ENCODE assay signal across 9 cellular contexts in genomic region chr1:85465791-85466134, GRCh38. TPM values are rescaled to one million over a fixed set of nuclear protein-coding genes. Genes with fewer than 3 reads are reported as not detected.
DNase-seq lines count a peak whose midpoint lies in the region; FAIRE-seq lines count a peak whose summit lies in the region.
"Had no signal": no experiment of that assay in that cellular context is flagged by ENCODE, and none has a peak within 500 bp of the region (broad histone marks: within the 10 kb centered on the region; RNA-seq: fewer than 3 reads in every experiment).

No MANE protein-coding gene starts in this region.

- no peaks in the 10 kb centered on the region for H3K36me3 ChIP-seq in CD4-positive, alpha-beta memory T cell (ENCODE audit: insufficient read depth, low read length)
- H3K36me3 ChIP-seq in NT2/D1 (ENCODE audit: insufficient read depth, insufficient read length, low read length) (no peaks in the 10 kb centered on the region), neuron (ENCODE audit: insufficient read depth, low read length) (no peaks in the 10 kb centered on the region)
- H3K36me3 ChIP-seq: heart right ventricle had no signal

- no peak overlapping the region for H3K4me3 ChIP-seq in CD4-positive, alpha-beta memory T cell (ENCODE audit: low read length in 2 of 2)
- H3K4me3 ChIP-seq in NT2/D1 (ENCODE audit: insufficient read length, low read depth) = peak overlapping the region; percentile 80
- peak overlapping the region; percentile 87 for H3K4me3 ChIP-seq in neuron (ENCODE audit: low read length)

- H3K9me3 Mint-ChIP-seq in CD4-positive, alpha-beta memory T cell = peaks cover 0 to 5% (median 1%) of the 10 kb centered on the region in 8 donors

- H3K27ac ChIP-seq in CD4-positive, alpha-beta memory T cell (ENCODE audit: low read depth, low read length) = no peak overlapping the region

- H3K27ac Mint-ChIP-seq in CD4-positive, alpha-beta memory T cell = no peak overlapping the region

- FAIRE-seq in endometrium (lab: Jason Lieb, UNC) = peak; percentile 79

- peaks cover 6% of the 10 kb centered on the region for H3K27me3 ChIP-seq in CD4-positive, alpha-beta memory T cell (ENCODE audit: insufficient read depth, low read length)
- H3K27me3 ChIP-seq in NT2/D1 (ENCODE audit: insufficient read depth, insufficient read length) (peaks cover 41% of the 10 kb centered on the region), neuron (ENCODE audit: insufficient read depth, low read length) (no peaks in the 10 kb centered on the region)

- H3K4me1 ChIP-seq in CD4-positive, alpha-beta memory T cell (ENCODE audit: insufficient read depth, low read length) = peaks cover 4% of the 10 kb centered on the region
- no peaks in the 10 kb centered on the region for H3K4me1 ChIP-seq in NT2/D1 (ENCODE audit: insufficient read depth, insufficient read length)
- peaks cover 25% of the 10 kb centered on the region for H3K4me1 ChIP-seq in neuron (ENCODE audit: insufficient read depth, low read length)

- peaks cover 46% of the 10 kb centered on the region in 2 donors for H3K27me3 Mint-ChIP-seq in CD4-positive, alpha-beta memory T cell

- peak overlapping the region; percentile 92 for H2AFZ ChIP-seq in neuron (ENCODE audit: low read depth, low read length)

- CTCF ChIA-PET in CD4-positive, alpha-beta memory T cell (lab: Charles Lee; ENCODE audit: partially characterized antibody) = no interaction called here

- peaks cover 2 to 19% (median 7%) of the 10 kb centered on the region in 4 donors for H3K4me1 Mint-ChIP-seq in CD4-positive, alpha-beta memory T cell

- DNase-seq in CD4-positive, alpha-beta memory T cell = no peak
- DNase-seq in NT2/D1 (ENCODE audit: low read depth, low spot score) (no peak), superior temporal gyrus (ENCODE audit: extremely low spot score) (no peak), posterior vena cava (ENCODE audit: low spot score) (no peak), NCI-H69 (lab: John Stamatoyannopoulos, UW) (no peak), NCI-H1092 (lab: John Stamatoyannopoulos, UW) (no peak)

- H3K4me3 Mint-ChIP-seq in CD4-positive, alpha-beta memory T cell = peak overlapping the region in 7 of 8 donors; percentile 32 to 74 (median 66)

- no peaks in the 10 kb centered on the region for H3K36me3 Mint-ChIP-seq in CD4-positive, alpha-beta memory T cell

- POLR2A ChIA-PET in CD4-positive, alpha-beta memory T cell (lab: Charles Lee; ENCODE audit: partially characterized antibody) = no interaction called here

- no peak overlapping the region for H3K9ac ChIP-seq in NT2/D1 (ENCODE audit: insufficient read length, low read depth)

- H3K9me3 ChIP-seq in CD4-positive, alpha-beta memory T cell (ENCODE audit: control insufficient read depth in 1 of 2, low read length in 2 of 2) = no peaks in the 10 kb centered on the region
- H3K9me3 ChIP-seq in NT2/D1 (ENCODE audit: insufficient read depth, low read length) (no peaks in the 10 kb centered on the region), neuron (ENCODE audit: low read length) (peaks cover 2% of the 10 kb centered on the region)
- H3K9me3 ChIP-seq: heart right ventricle had no signal

- intact Hi-C loops in CD4-positive, alpha-beta memory T cell (cut with micrococcal nuclease) = no loop called here
- intact Hi-C loops in posterior vena cava (cut with DNase I) = loop anchor here in 1 of 2 donors (10.0 kb wide), 2 partner anchors 119 to 131 kb away; partner anchors contain the start of gene CCN1

RNA-seq across cellular contexts. Expression of gene DDAH1, which starts 0.8 kb away (rescaled TPM):
- total RNA-seq in CD4-positive, alpha-beta memory T cell = not detected
- polyA plus RNA-seq in CD4-positive, alpha-beta memory T cell = not detected
- total RNA-seq in posterior vena cava = 10 to 100 TPM; 31.8 to 46.1 TPM

Comparison
In these comparisons a context has a peak if more than half of its experiments do, and no peak if none do; other contexts are left out.
1. H3K4me3 ChIP-seq: peak in NT2/D1 (single experiment) and neuron (single experiment); none in CD4-positive, alpha-beta memory T cell (0 of 2).
2. RNA of gene DDAH1, which starts 0.8 kb away (total RNA-seq): 31.8 to 46.1 TPM in posterior vena cava; not detected in CD4-positive, alpha-beta memory T cell; every median in the first group is over 10 times any median in the second.